22 cellular contexts compared by ENCODE assay signal in the genomic region with DNA sequence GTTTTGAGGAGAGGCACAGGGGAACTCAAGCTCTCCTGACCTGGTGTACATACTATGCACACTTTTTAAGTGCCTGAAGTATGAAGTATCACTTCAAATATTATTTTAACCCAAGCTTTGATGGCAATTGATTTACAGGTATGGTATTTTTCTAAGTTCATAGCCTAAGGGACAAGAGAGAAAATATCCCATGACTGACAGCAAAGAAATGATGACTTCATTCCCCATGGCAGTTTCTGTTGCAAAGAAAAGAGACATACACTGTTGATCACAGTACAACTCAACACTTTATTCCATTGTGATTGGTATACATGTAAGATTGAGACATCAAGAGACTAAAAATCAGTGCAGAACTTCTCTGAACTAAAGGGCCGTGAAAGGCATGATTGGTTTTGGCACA. TPM values are rescaled to one million over a fixed set of nuclear protein-coding genes. Genes with fewer than 3 reads are reported as not detected.
DNase-seq lines count a peak whose midpoint lies in the region; ATAC-seq, FAIRE-seq and TF ChIP-seq lines count a peak whose summit lies in the region.
"Had no signal": no experiment of that assay in that cellular context is flagged by ENCODE, and none has a peak within 500 bp of the region (broad histone marks: within the 10 kb centered on the region; RNA-seq: fewer than 3 reads in every experiment).

No MANE protein-coding gene starts in this region.

- H4K8ac ChIP-seq in IMR-90 (ENCODE audit: low read depth in 2 of 2, low read length in 2 of 2) (peak overlapping the region; percentile 8 to 72; a peak in 2 of 4 replicates), mesenchymal stem cell (ENCODE audit: low read length) (no peak overlapping the region)

- H3K4me3 ChIP-seq in A549 (no peak overlapping the region), IMR-90 (ENCODE audit: insufficient read depth, low read depth, low read length) (no peak overlapping the region), bronchial epithelial cell (ENCODE audit: low read depth, low read length) (no peak overlapping the region), mesenchymal stem cell (ENCODE audit: insufficient read depth in 1 of 2, low read depth in 1 of 2, low read length in 2 of 2) (no peak overlapping the region), vagina (no peak overlapping the region)
- H3K4me3 ChIP-seq: MG63 had no signal

- peaks cover 18% of the 10 kb centered on the region for H3K4me1 Mint-ChIP-seq in activated T-helper 2 cell treated with anti-CD3 and anti-CD28 coated beads, Interferon-gamma antibody, Interleukin-2, Interleukin-4, amounts not matched to agents 10 μg/mL and 5 μg/mL and 100 μg/mL, durations not matched to agents 14 hours and 24 hours and 36 hours (ENCODE audit: low read depth)
- H3K4me1 Mint-ChIP-seq: CD4-positive, CD25-positive, alpha-beta regulatory T cell had no signal

- no peaks in the 10 kb centered on the region for H3K36me3 Mint-ChIP-seq in activated T-helper 2 cell treated with anti-CD3 and anti-CD28 coated beads, Interferon-gamma antibody, Interleukin-2, Interleukin-4, amounts not matched to agents 10 μg/mL and 5 μg/mL and 100 μg/mL, durations not matched to agents 14 hours and 24 hours and 36 hours (ENCODE audit: low read depth)
- H3K36me3 Mint-ChIP-seq: CD4-positive, CD25-positive, alpha-beta regulatory T cell had no signal

- peak overlapping the region; percentile 63; the same call in 1 of the 2 replicates for H4K91ac ChIP-seq in IMR-90 (ENCODE audit: insufficient read depth, low read depth, low read length)
- no peak overlapping the region for H4K91ac ChIP-seq in mesenchymal stem cell (ENCODE audit: low read length)

- H3K79me1 ChIP-seq in IMR-90 (ENCODE audit: low read depth in 1 of 2, low read length in 2 of 2) = peaks cover 18 to 69% of the 10 kb centered on the region in 2 experiments
- H3K79me1 ChIP-seq in mesenchymal stem cell (replicated peaks; ENCODE audit: low read length, poor library complexity, severe bottlenecking) = peaks cover 13% of the 10 kb centered on the region

- H3K9me1 ChIP-seq in IMR-90 (ENCODE audit: insufficient read depth, low read length) = peaks cover 31% of the 10 kb centered on the region

- no peak overlapping the region for H2BK12ac ChIP-seq in mesenchymal stem cell (ENCODE audit: low read length in 2 of 2)

- H3K36me3 ChIP-seq in IMR-90 (ENCODE audit: control insufficient read depth, insufficient read depth, low read length) = peaks cover 7% of the 10 kb centered on the region; the same call in 1 of the 2 replicates
- H3K36me3 ChIP-seq in bronchial epithelial cell (ENCODE audit: control insufficient read depth, insufficient read depth, low read length) = no peaks in the 10 kb centered on the region
- H3K36me3 ChIP-seq in mesenchymal stem cell (ENCODE audit: control insufficient read depth in 1 of 2, insufficient read depth in 2 of 2, low read depth in 1 of 2, low read length in 2 of 2) = no peaks in the 10 kb centered on the region
- no peaks in the 10 kb centered on the region for H3K36me3 ChIP-seq in vagina
- H3K36me3 ChIP-seq: BE2C had no signal

- peaks cover 63% of the 10 kb centered on the region for H3K27me3 Mint-ChIP-seq in activated T-helper 2 cell treated with anti-CD3 and anti-CD28 coated beads, Interferon-gamma antibody, Interleukin-2, Interleukin-4, amounts not matched to agents 10 μg/mL and 5 μg/mL and 100 μg/mL, durations not matched to agents 14 hours and 24 hours and 36 hours (ENCODE audit: low read depth)
- H3K27me3 Mint-ChIP-seq: IgD-negative memory B cell had no signal

- dilution Hi-C loops in IMR-90 (cut with HindIII; ENCODE audit: low sequenced_read_pairs, unreplicated experiment) = no loop called here

- H4K20me1 ChIP-seq in IMR-90 (ENCODE audit: insufficient read depth, low read length) = no peaks in the 10 kb centered on the region

- TF ChIP-seq CTCF in A549 (IDR thresholded peaks at IDR 0.05) = no peak
- TF ChIP-seq CTCF in IMR-90 (conservative IDR thresholded peaks at IDR 0.05; ENCODE audit: low read depth, low read length) = no peak
- no peak for TF ChIP-seq CTCF in bronchial epithelial cell (IDR thresholded peaks at IDR 0.05; ENCODE audit: insufficient read depth, low read length, severe bottlenecking)
- no peak for TF ChIP-seq CTCF in vagina (IDR thresholded peaks at IDR 0.05)

- H2BK5ac ChIP-seq in IMR-90 (ENCODE audit: low read depth, low read length, poor library complexity, severe bottlenecking) (peak overlapping the region; percentile 76), mesenchymal stem cell (ENCODE audit: low read depth, low read length, poor library complexity, severe bottlenecking) (no peak overlapping the region)

- intact Hi-C loops in IMR-90 (cut with micrococcal nuclease) = no loop called here
- intact Hi-C loops in left cardiac atrium (cut with DNase I) = no loop called here
- intact Hi-C loops in vagina (cut with DNase I) = no loop called here
- intact Hi-C loops in activated T-helper 2 cell treated with anti-CD3 and anti-CD28 coated beads, Interferon-gamma antibody, Interleukin-2, Interleukin-4, amounts not matched to agents 10 μg/mL and 5 μg/mL and 100 μg/mL, durations not matched to agents 14 hours and 24 hours and 36 hours (cut with micrococcal nuclease) = no loop called here

- H3K27me3 ChIP-seq in IMR-90 (ENCODE audit: control insufficient read depth, insufficient read depth, low read length) = no peaks in the 10 kb centered on the region
- H3K27me3 ChIP-seq in bronchial epithelial cell (ENCODE audit: control insufficient read depth, insufficient read depth, low read length) = no peaks in the 10 kb centered on the region
- H3K27me3 ChIP-seq in mesenchymal stem cell (ENCODE audit: control insufficient read depth in 1 of 2, insufficient read depth in 1 of 2, low read length in 2 of 2) = no peaks in the 10 kb centered on the region
- H3K27me3 ChIP-seq in vagina = no peaks in the 10 kb centered on the region
- H3K27me3 ChIP-seq: BE2C, MG63 had no signal

- in situ Hi-C loops in IMR-90 (cut with MboI; ENCODE audit: low sequenced_read_pairs) = no loop called here

- no peak overlapping the region for H3K4me3 Mint-ChIP-seq in activated T-helper 2 cell treated with anti-CD3 and anti-CD28 coated beads, Interferon-gamma antibody, Interleukin-2, Interleukin-4, amounts not matched to agents 10 μg/mL and 5 μg/mL and 100 μg/mL, durations not matched to agents 14 hours and 24 hours and 36 hours (ENCODE audit: low read depth)
- H3K4me3 Mint-ChIP-seq: CD4-positive, CD25-positive, alpha-beta regulatory T cell; IgD-negative memory B cell had no signal

- no peak for DNase-seq in A549 (ENCODE audit: low read depth in 1 of 2, low spot score in 1 of 2)
- no peak for DNase-seq in IMR-90
- DNase-seq in bronchial epithelial cell (ENCODE audit: low read depth) = peak; percentile 74
- DNase-seq in mesenchymal stem cell = no peak
- DNase-seq in left cardiac atrium = no peak
- no peak for DNase-seq in vagina (ENCODE audit: extremely low spot score in 2 of 2)
- no peak for DNase-seq in activated T-helper 2 cell treated with anti-CD3 and anti-CD28 coated beads, Interferon-gamma antibody, Interleukin-2, Interleukin-4, amounts not matched to agents 10 μg/mL and 5 μg/mL and 100 μg/mL, durations not matched to agents 14 hours and 24 hours and 36 hours (ENCODE audit: low spot score)
- DNase-seq: BE2C; CD4-positive, CD25-positive, alpha-beta regulatory T cell; COR-L47; GF-D8; Karpas-422; MG63; NCI-H1048; NCI-H1436; NCI-H1930; NCI-H226; NCI-H526 had no signal

- H4K5ac ChIP-seq in IMR-90 (ENCODE audit: low read depth, low read length) = peak overlapping the region; percentile 33; the same call in 1 of the 2 replicates

- H3K9me3 ChIP-seq in A549 = no peaks in the 10 kb centered on the region
- no peaks in the 10 kb centered on the region for H3K9me3 ChIP-seq in IMR-90 (ENCODE audit: control insufficient read depth, insufficient read depth, low read length)
- H3K9me3 ChIP-seq in mesenchymal stem cell (ENCODE audit: control insufficient read depth, low read length) = no peaks in the 10 kb centered on the region
- H3K9me3 ChIP-seq in vagina = no peaks in the 10 kb centered on the region
- H3K9me3 ChIP-seq: BE2C, MG63 had no signal

- H2AFZ ChIP-seq in IMR-90 (replicated peaks; ENCODE audit: low read length, poor library complexity) (no peak overlapping the region), mesenchymal stem cell (ENCODE audit: low read depth, low read length) (no peak overlapping the region)

- H3K4me1 ChIP-seq in A549 (peaks cover 76% of the 10 kb centered on the region), IMR-90 (ENCODE audit: control insufficient read depth, insufficient read depth, low read length) (peaks cover 29% of the 10 kb centered on the region), mesenchymal stem cell (ENCODE audit: control insufficient read depth, insufficient read depth, low read depth, low read length) (peaks cover 12% of the 10 kb centered on the region), vagina (peaks cover 9% of the 10 kb centered on the region)
- H3K4me1 ChIP-seq: BE2C had no signal

- 86% methylated on average over 1 of the region's 1 CpG for WGBS in A549 (ENCODE audit: missing lambda C conversion rate)
- no CpG with 5 or more reads among the region's 1 CpG for WGBS in IMR-90 (ENCODE audit: extremely low coverage in 2 of 2, insufficient read length in 1 of 2), 2 experiments
- WGBS in mesenchymal stem cell = 100% methylated on average over 1 of the region's 1 CpG

- CTCF ChIA-PET in A549 (lab: Yijun Ruan, JAX) (interaction anchor here (3.0 kb wide), 1 partner anchor 10 kb away, joined by 18 read pairs; no protein-coding TSS in a partner anchor), IMR-90 (lab: Yijun Ruan, JAX) (interaction anchor here (1.6 kb wide), 1 partner anchor 122 kb away, joined by 3 read pairs; no protein-coding TSS in a partner anchor)

- no peak overlapping the region for H3K27ac Mint-ChIP-seq in activated T-helper 2 cell treated with anti-CD3 and anti-CD28 coated beads, Interferon-gamma antibody, Interleukin-2, Interleukin-4, amounts not matched to agents 10 μg/mL and 5 μg/mL and 100 μg/mL, durations not matched to agents 14 hours and 24 hours and 36 hours
- H3K27ac Mint-ChIP-seq: CD4-positive, CD25-positive, alpha-beta regulatory T cell; IgD-negative memory B cell had no signal

- peak overlapping the region; percentile 86; the same call in 1 of the 2 replicates for H2BK20ac ChIP-seq in IMR-90 (ENCODE audit: low read depth, low read length)

- TF ChIP-seq RAD21 in A549 (conservative IDR thresholded peaks at IDR 0.05 in 1 of 2, IDR thresholded peaks at IDR 0.05 in 1 of 2) (no peak), IMR-90 (IDR thresholded peaks at IDR 0.05; ENCODE audit: low read length) (no peak)

- H2AK5ac ChIP-seq in IMR-90 (ENCODE audit: low read depth, low read length) (peak overlapping the region; percentile 73; the same call in 1 of the 2 replicates), mesenchymal stem cell (ENCODE audit: low read length, severe bottlenecking) (peak overlapping the region; percentile 68)

- H3K9me3 Mint-ChIP-seq in activated T-helper 2 cell treated with anti-CD3 and anti-CD28 coated beads, Interferon-gamma antibody, Interleukin-2, Interleukin-4, amounts not matched to agents 10 μg/mL and 5 μg/mL and 100 μg/mL, durations not matched to agents 14 hours and 24 hours and 36 hours = no peaks in the 10 kb centered on the region
- H3K9me3 Mint-ChIP-seq: IgD-negative memory B cell had no signal

- H3K4me2 ChIP-seq in A549 (0 out of 3 replicates have a peak overlapping the region, but pooled peaks have one; percentile 12), IMR-90 (ENCODE audit: low read depth, low read length) (no peak overlapping the region), mesenchymal stem cell (ENCODE audit: low read length, poor library complexity, severe bottlenecking) (no peak overlapping the region)

- no peak overlapping the region for H2AK9ac ChIP-seq in IMR-90 (replicated peaks; ENCODE audit: low read depth, low read length, poor library complexity)

- H3K14ac ChIP-seq in IMR-90 (replicated peaks; ENCODE audit: low read depth, low read length) (peak overlapping the region; percentile 81), mesenchymal stem cell (ENCODE audit: low read length in 2 of 2) (no peak overlapping the region)

- H3K18ac ChIP-seq in IMR-90 (ENCODE audit: low read depth, low read length) = peak overlapping the region; percentile 88; the same call in 1 of the 2 replicates
- H3K18ac ChIP-seq in mesenchymal stem cell (ENCODE audit: low read depth in 1 of 2, low read length in 2 of 2) = peak overlapping the region in 1 of 2 experiments; percentile 87

- no peak for ATAC-seq in A549
- no peak for ATAC-seq in IMR-90 (ENCODE audit: low read depth)
- ATAC-seq in left cardiac atrium = no peak
- ATAC-seq in GM18519 (IDR thresholded peaks at IDR 0.05; ENCODE audit: low FRiP score, unreplicated experiment) = no peak

- TF ChIP-seq EP300 in A549 (IDR thresholded peaks at IDR 0.05) = no peak

- H3K4ac ChIP-seq in IMR-90 (ENCODE audit: low read depth, low read length) (peak overlapping the region; percentile 79; the same call in 1 of the 2 replicates), mesenchymal stem cell (ENCODE audit: low read depth in 1 of 2, low read length in 2 of 2) (no peak overlapping the region)

- H2BK15ac ChIP-seq in IMR-90 (ENCODE audit: low read depth, low read length) (peak overlapping the region; percentile 77), mesenchymal stem cell (ENCODE audit: low read depth, poor library complexity, severe bottlenecking) (no peak overlapping the region)

- FAIRE-seq in A549 (lab: Jason Lieb, UNC) = no peak
- no peak for FAIRE-seq in bronchial epithelial cell (lab: Jason Lieb, UNC)
- FAIRE-seq: HTR-8/SVneo had no signal

- no TSS peak for BruUV-seq in IMR-90 (replicated peaks; lab: Mats Ljungman, UMichigan)

- H3K9ac ChIP-seq in IMR-90 (ENCODE audit: low read depth, low read length) (no peak overlapping the region), mesenchymal stem cell (ENCODE audit: low read length) (no peak overlapping the region)

- POLR2A ChIA-PET in A549 (lab: Yijun Ruan, JAX) (no interaction called here), IMR-90 (lab: Charles Lee; ENCODE audit: unreplicated experiment) (no interaction called here)

- no peak for TF ChIP-seq POLR2A in A549 (IDR thresholded peaks at IDR 0.05; ENCODE audit: low read length)
- no peak for TF ChIP-seq POLR2A in IMR-90 (IDR thresholded peaks at IDR 0.05; ENCODE audit: low read depth, low read length)
- TF ChIP-seq POLR2A in vagina (IDR thresholded peaks at IDR 0.05) = no peak

- peak overlapping the region; percentile 59; the same call in 1 of the 2 replicates for H3K23ac ChIP-seq in IMR-90 (ENCODE audit: low read depth, low read length)
- no peak overlapping the region for H3K23ac ChIP-seq in mesenchymal stem cell (ENCODE audit: low read length in 2 of 2)

- no peak overlapping the region for H3K27ac ChIP-seq in A549
- no peak overlapping the region for H3K27ac ChIP-seq in IMR-90 (ENCODE audit: insufficient read depth, low read length)
- H3K27ac ChIP-seq in mesenchymal stem cell (ENCODE audit: low read length, poor library complexity, severe bottlenecking) = peak overlapping the region; percentile 2
- H3K27ac ChIP-seq in vagina = no peak overlapping the region
- H3K27ac ChIP-seq: 22Rv1 had no signal

- H3K56ac ChIP-seq in IMR-90 (ENCODE audit: extremely low read depth, insufficient read depth, low read length) = no peak overlapping the region

- H2BK120ac ChIP-seq in IMR-90 (ENCODE audit: low read depth, low read length) (peak overlapping the region; percentile 81), mesenchymal stem cell (ENCODE audit: low read depth, low read length) (no peak overlapping the region)

RNA-seq across cellular contexts. Expression of a gene that starts 41.8 kb away (rescaled TPM):
- polyA plus RNA-seq in A549 (2011; rRNA removed) (12.7 and 15.5 TPM in 2 replicates), A549 (2017; fragmentation: RNase III; extraction: RNeasy Plus Mini Kit Qiagen cat#74134 plus additional on column Dnase treatment) (8.4 to 9.8 TPM (median 8.9 TPM) in 3 replicates), IMR-90 (2012; rRNA removed) (11.2 and 15.3 TPM in 2 replicates)
- 3.6 and 4.3 TPM in 2 replicates for polyA plus RNA-seq in A549 (2012; cell fraction: cytosol; rRNA removed)
- polyA plus RNA-seq in A549 (2012; cell fraction: nucleus; rRNA removed) = 2.3 and 2.9 TPM in 2 replicates
- 19.5 and 20.4 TPM in 2 replicates for polyA minus RNA-seq in A549 (2011; rRNA and poly(A)+ RNA removed)
- total RNA-seq in IMR-90 (2012; rRNA removed) (30.5 and 51.4 TPM in 2 replicates), bronchial epithelial cell (31.3 and 46.1 TPM in 2 replicates), left cardiac atrium (10 to 100 TPM in 1 of 2 donors, 1 to 10 TPM in 1; 9.0 to 12.7 TPM), vagina (12.3 TPM)
- 3.2 and 4.2 TPM in 2 replicates for polyA plus RNA-seq in IMR-90 (2012; cell fraction: cytosol; rRNA removed)
- 4.7 and 10.9 TPM in 2 replicates for polyA plus RNA-seq in IMR-90 (2012; cell fraction: nucleus; rRNA removed; ENCODE audit: low replicate concordance)
- 21.7 TPM for polyA plus RNA-seq in mesenchymal stem cell (2013, experiment 1 of 2)
- polyA plus RNA-seq in mesenchymal stem cell (2013, experiment 2 of 2) = 22.6 TPM
- 24.4 and 27.4 TPM in 2 replicates for total RNA-seq in activated T-helper 2 cell treated with anti-CD3 and anti-CD28 coated beads, Interferon-gamma antibody, Interleukin-2, Interleukin-4, amounts not matched to agents 10 μg/mL and 5 μg/mL and 100 μg/mL, durations not matched to agents 14 hours and 24 hours and 36 hours

RNA-seq across cellular contexts. Expression of a gene that starts 58.8 kb away (rescaled TPM):
- polyA plus RNA-seq in A549 (2011; rRNA removed) (19.7 and 22.4 TPM in 2 replicates), A549 (2017; fragmentation: RNase III; extraction: RNeasy Plus Mini Kit Qiagen cat#74134 plus additional on column Dnase treatment) (12.2 to 14.8 TPM (median 12.3 TPM) in 3 replicates), IMR-90 (2012; rRNA removed) (31.3 and 33.5 TPM in 2 replicates)
- polyA plus RNA-seq in A549 (2012; cell fraction: cytosol; rRNA removed) = 11.1 and 11.6 TPM in 2 replicates
- 10.3 and 13.7 TPM in 2 replicates for polyA plus RNA-seq in A549 (2012; cell fraction: nucleus; rRNA removed)
- 9.1 and 10.4 TPM in 2 replicates for polyA minus RNA-seq in A549 (2011; rRNA and poly(A)+ RNA removed)
- total RNA-seq in IMR-90 (2012; rRNA removed) (16.3 and 23.1 TPM in 2 replicates), bronchial epithelial cell (11.1 and 12.5 TPM in 2 replicates), left cardiac atrium (10 to 100 TPM; 15.6 to 17.6 TPM), vagina (13.0 TPM)
- 22.6 and 25.9 TPM in 2 replicates for polyA plus RNA-seq in IMR-90 (2012; cell fraction: cytosol; rRNA removed)
- 36.7 and 40.2 TPM in 2 replicates for polyA plus RNA-seq in IMR-90 (2012; cell fraction: nucleus; rRNA removed; ENCODE audit: low replicate concordance)
- polyA plus RNA-seq in mesenchymal stem cell (2013, experiment 1 of 2) = 25.2 TPM
- polyA plus RNA-seq in mesenchymal stem cell (2013, experiment 2 of 2) = 25.7 TPM
- 23.9 and 25.8 TPM in 2 replicates for total RNA-seq in activated T-helper 2 cell treated with anti-CD3 and anti-CD28 coated beads, Interferon-gamma antibody, Interleukin-2, Interleukin-4, amounts not matched to agents 10 μg/mL and 5 μg/mL and 100 μg/mL, durations not matched to agents 14 hours and 24 hours and 36 hours
